ENCODE assay signal across 11 cellular contexts in genomic region chr2:173749315-173749714, GRCh38.
DNase-seq lines count a peak whose midpoint lies in the region; ATAC-seq, FAIRE-seq and TF ChIP-seq lines count a peak whose summit lies in the region.
"Had no signal": no experiment of that assay in that cellular context is flagged by ENCODE, and none has a peak within 500 bp of the region (broad histone marks: within the 10 kb centered on the region; RNA-seq: fewer than 3 reads in every experiment).

No MANE protein-coding gene starts in this region.

- H3K27me3 ChIP-seq in bronchial epithelial cell (ENCODE audit: control insufficient read depth, insufficient read depth, low read length) = peaks cover 2% of the 10 kb centered on the region

- no peaks in the 10 kb centered on the region for H3K36me3 ChIP-seq in bronchial epithelial cell (ENCODE audit: control insufficient read depth, insufficient read depth, low read length)

- H3K27ac Mint-ChIP-seq in nephron progenitor cell = no peak overlapping the region
- H3K27ac Mint-ChIP-seq: T-helper 1 cell treated with Interleukin-12 subunit alpha and Interleukin-12 subunit beta and Interleukin-4 antibody, amounts not matched to agents 30 μg/mL and 1 μg/mL, for 36 hours had no signal

- ATAC-seq in GM19463 (IDR thresholded peaks at IDR 0.05; ENCODE audit: unreplicated experiment) = no peak

- no peak for FAIRE-seq in bronchial epithelial cell (lab: Jason Lieb, UNC)

- peak; percentile 35 for TF ChIP-seq CTCF in bronchial epithelial cell (IDR thresholded peaks at IDR 0.05; ENCODE audit: insufficient read depth, low read length, severe bottlenecking)
- peak; percentile 38 for TF ChIP-seq CTCF in nephron progenitor cell (IDR thresholded peaks at IDR 0.05)

- no peaks in the 10 kb centered on the region for H3K9me3 Mint-ChIP-seq in nephron progenitor cell
- H3K9me3 Mint-ChIP-seq: T-helper 1 cell treated with Interleukin-12 subunit alpha and Interleukin-12 subunit beta and Interleukin-4 antibody, amounts not matched to agents 30 μg/mL and 1 μg/mL, for 36 hours had no signal

- H3K4me1 Mint-ChIP-seq in nephron progenitor cell = peaks cover 42% of the 10 kb centered on the region

- H3K4me3 Mint-ChIP-seq in nephron progenitor cell = no peak overlapping the region
- H3K4me3 Mint-ChIP-seq: T-helper 1 cell treated with Interleukin-12 subunit alpha and Interleukin-12 subunit beta and Interleukin-4 antibody, amounts not matched to agents 30 μg/mL and 1 μg/mL, for 36 hours had no signal

- no peak overlapping the region for H3K4me3 ChIP-seq in bronchial epithelial cell (ENCODE audit: low read depth, low read length)

- DNase-seq in ELR (ENCODE audit: low read depth) (peak; percentile 56), M059J (ENCODE audit: low read depth) (peak; percentile 40), bronchial epithelial cell (ENCODE audit: low read depth) (peak; percentile 36), nephron progenitor cell (no peak), head of caudate nucleus (no peak), midbrain (lab: John Stamatoyannopoulos, UW) (no peak), NCI-H69 (lab: John Stamatoyannopoulos, UW) (no peak)
- DNase-seq: mesendoderm, NCI-H1417 treated with DMSO at 0.1 percent for 48 hours had no signal

- peaks cover 2% of the 10 kb centered on the region for H3K27me3 Mint-ChIP-seq in nephron progenitor cell (ENCODE audit: low read depth, poor library complexity)

- no peaks in the 10 kb centered on the region for H3K36me3 Mint-ChIP-seq in nephron progenitor cell (ENCODE audit: low read depth)

- intact Hi-C loops in head of caudate nucleus (cut with DNase I) = no loop called here

Comparison
In these comparisons a context has a peak if more than half of its experiments do, and no peak if none do; other contexts are left out.
1. DNase-seq: peak in ELR (single experiment), M059J (single experiment) and bronchial epithelial cell (single experiment); none in nephron progenitor cell (single experiment), head of caudate nucleus (0 of 42), midbrain (single experiment) and NCI-H69 (single experiment).